In genomic region chr1:29439615-29440014, GRCh38 we compare ENCODE assay signal across 20 cellular contexts.
"Had no signal": no experiment of that assay in that cellular context is flagged by ENCODE, and none has a peak within 500 bp of the region (broad histone marks: within the 10 kb centered on the region; RNA-seq: fewer than 3 reads in every experiment).

No MANE protein-coding gene starts in this region.

- ATAC-seq: activated CD4-positive, alpha-beta T cell treated with anti-CD3 and anti-CD28 coated beads for 36 hours; Right ventricle myocardium inferior had no signal

- H3K27ac ChIP-seq: SK-N-MC, VCaP had no signal

- DNase-seq: activated CD4-positive, alpha-beta memory T cell treated with anti-CD3 and anti-CD28 coated beads, Interleukin-2, amount 10 ng/mL, durations not matched to agents 7 days and 5 days; activated CD4-positive, alpha-beta T cell treated with anti-CD3 and anti-CD28 coated beads for 36 hours; activated CD4-positive, alpha-beta T cell treated with anti-CD3 and anti-CD28 coated beads, Interleukin-2, amount 50 U/mL, for 1 hour; activated gamma-delta T cell; activated naive CD4-positive, alpha-beta T cell treated with anti-CD3 and anti-CD28 coated beads for 36 hours; activated T-cell treated with anti-CD3 and anti-CD28 coated beads, Interleukin-2, amount 50 U/mL, for 24 hours; amygdala; Karpas-422; NCI-H1105 treated with DMSO at 0.1 percent for 48 hours; NCI-H1436 treated with DMSO at 0.1 percent for 48 hours; NCI-H187 treated with DMSO at 0.1 percent for 48 hours; NCI-H2081 treated with DMSO at 0.1 percent for 48 hours; NCI-H2171 treated with DMSO at 0.1 percent for 48 hours; NCI-H226; NCI-H526 treated with DMSO at 0.1 percent for 48 hours; NCI-H82; T-helper 1 cell had no signal

- H3K4me3 ChIP-seq: SK-N-MC had no signal
